Comparison of ENCODE assay signal across 16 cellular contexts in genomic region chr16:48539485-48540221, GRCh38.
A peak's percentile ranks its signal among the peaks of the same experiment; 100 is the strongest.
DNase-seq lines count a peak whose midpoint lies in the region; ATAC-seq and TF ChIP-seq lines count a peak whose summit lies in the region.
"Had no signal": no experiment of that assay in that cellular context is flagged by ENCODE, and none has a peak within 500 bp of the region (broad histone marks: within the 10 kb centered on the region; RNA-seq: fewer than 3 reads in every experiment).

No MANE protein-coding gene starts in this region.

- H3K9me3 ChIP-seq in cardiac muscle cell (ENCODE audit: low read depth), result no peaks in the 10 kb centered on the region
- no peaks in the 10 kb centered on the region for H3K9me3 ChIP-seq in naive thymus-derived CD4-positive, alpha-beta T cell (ENCODE audit: control insufficient read depth in 2 of 3, low read length in 3 of 3)
- H3K9me3 ChIP-seq in upper lobe of left lung, result no peaks in the 10 kb centered on the region
- no peaks in the 10 kb centered on the region for H3K9me3 ChIP-seq in stomach

- TF ChIP-seq EP300 in upper lobe of left lung (IDR thresholded peaks at IDR 0.05) (no peak), stomach (IDR thresholded peaks at IDR 0.05) (no peak)

- H3K9me3 Mint-ChIP-seq in activated T-helper 17 cell treated with anti-CD3 and anti-CD28 coated beads, Interleukin-2, amount 50 U/mL, for 72 hours, result no peaks in the 10 kb centered on the region
- no peaks in the 10 kb centered on the region for H3K9me3 Mint-ChIP-seq in naive thymus-derived CD4-positive, alpha-beta T cell
- H3K9me3 Mint-ChIP-seq: central memory CD8-positive, alpha-beta T cell; T-helper 1 cell treated with Interleukin-12 subunit alpha and Interleukin-12 subunit beta and Interleukin-4 antibody, amounts not matched to agents 30 μg/mL and 1 μg/mL, for 36 hours had no signal

- H3K27ac Mint-ChIP-seq in activated T-helper 17 cell treated with anti-CD3 and anti-CD28 coated beads, Interleukin-2, amount 50 U/mL, for 72 hours, result peak overlapping the region; percentile 76
- H3K27ac Mint-ChIP-seq in naive thymus-derived CD4-positive, alpha-beta T cell, result peak overlapping the region in 6 of 9 donors; percentile 24 to 84 (median 52)
- H3K27ac Mint-ChIP-seq: T-helper 1 cell treated with Interleukin-12 subunit alpha and Interleukin-12 subunit beta and Interleukin-4 antibody, amounts not matched to agents 30 μg/mL and 1 μg/mL, for 36 hours had no signal

- no peak for DNase-seq in cardiac muscle cell (ENCODE audit: low read depth in 1 of 2, low spot score in 1 of 2)
- DNase-seq in left ventricle myocardium superior, result no peak
- no peak for DNase-seq in naive thymus-derived CD4-positive, alpha-beta T cell
- DNase-seq in upper lobe of left lung, result peak in 1 of 2 donors; percentile 54
- DNase-seq in stomach, result no peak
- DNase-seq: activated CD8-positive, alpha-beta memory T cell treated with anti-CD3 and anti-CD28 coated beads, Interleukin-2, amount 50 U/mL, for 48 hours; hypothalamus; left cardiac atrium; posterior cingulate gyrus; stimulated activated CD4-positive, alpha-beta T cell treated with anti-CD3 and anti-CD28 coated beads, Interleukin-12 subunit alpha, Interleukin-12 subunit beta, amount 100 ng/mL, for 4 hours had no signal

- no peak for TF ChIP-seq CTCF in cardiac muscle cell (IDR thresholded peaks at IDR 0.05; ENCODE audit: low read depth, low read length)
- TF ChIP-seq CTCF in upper lobe of left lung (IDR thresholded peaks at IDR 0.05), result no peak
- no peak for TF ChIP-seq CTCF in stomach (IDR thresholded peaks at IDR 0.05)

- H3K4me3 ChIP-seq in cardiac muscle cell (no peak overlapping the region), upper lobe of left lung (no peak overlapping the region), stomach (no peak overlapping the region)
- H3K4me3 ChIP-seq in naive thymus-derived CD4-positive, alpha-beta T cell (ENCODE audit: low read length), result no peak overlapping the region

- peak overlapping the region; percentile 39 for H3K27ac ChIP-seq in cardiac muscle cell
- no peak overlapping the region for H3K27ac ChIP-seq in naive thymus-derived CD4-positive, alpha-beta T cell (ENCODE audit: low read depth, low read length)
- H3K27ac ChIP-seq in upper lobe of left lung, result peak overlapping the region; percentile 9 to 85 (median 81)
- peak overlapping the region in 2 of 5 donors; percentile 76 to 85 for H3K27ac ChIP-seq in stomach

- peaks cover 56% of the 10 kb centered on the region for H3K36me3 Mint-ChIP-seq in activated T-helper 17 cell treated with anti-CD3 and anti-CD28 coated beads, Interleukin-2, amount 50 U/mL, for 72 hours (ENCODE audit: low read depth)
- H3K36me3 Mint-ChIP-seq in naive thymus-derived CD4-positive, alpha-beta T cell, result peaks cover 3 to 13% (median 12%) of the 10 kb centered on the region in 5 donors

- POLR2A ChIA-PET in naive thymus-derived CD4-positive, alpha-beta T cell (lab: Charles Lee), result no interaction called here

- WGBS in upper lobe of left lung, 2 donors, result 88 to 91% methylated on average over 19 to 21 of the region's 21 CpGs
- WGBS in stomach, 5 donors, result 87 to 93% (median 92%) methylated on average over 17 to 21 of the region's 21 CpGs

- ATAC-seq in left ventricle myocardium superior, result no peak
- ATAC-seq in activated T-helper 17 cell treated with anti-CD3 and anti-CD28 coated beads, Interleukin-2, amount 50 U/mL, for 72 hours (replicated peaks), result no peak
- no peak for ATAC-seq in naive thymus-derived CD4-positive, alpha-beta T cell
- no peak for ATAC-seq in upper lobe of left lung (ENCODE audit: low FRiP score in 2 of 2)
- no peak for ATAC-seq in HG02798 (IDR thresholded peaks at IDR 0.05; ENCODE audit: poor library complexity, unreplicated experiment)
- no peak for ATAC-seq in GM18873 (IDR thresholded peaks at IDR 0.05; ENCODE audit: low FRiP score, unreplicated experiment)
- ATAC-seq: left cardiac atrium, Right ventricle myocardium inferior had no signal

- H3K27me3 Mint-ChIP-seq in activated T-helper 17 cell treated with anti-CD3 and anti-CD28 coated beads, Interleukin-2, amount 50 U/mL, for 72 hours, result no peaks in the 10 kb centered on the region
- no peaks in the 10 kb centered on the region for H3K27me3 Mint-ChIP-seq in naive thymus-derived CD4-positive, alpha-beta T cell
- H3K27me3 Mint-ChIP-seq: central memory CD8-positive, alpha-beta T cell had no signal

- CTCF ChIA-PET in naive thymus-derived CD4-positive, alpha-beta T cell (lab: Charles Lee), result interaction anchor here (1.7 to 3.2 kb wide), 2 partner anchors 84 kb away, joined by 7 to 12 read pairs; no protein-coding TSS in a partner anchor

- H3K27me3 ChIP-seq in cardiac muscle cell (no peaks in the 10 kb centered on the region), upper lobe of left lung (no peaks in the 10 kb centered on the region), stomach (no peaks in the 10 kb centered on the region)
- no peaks in the 10 kb centered on the region for H3K27me3 ChIP-seq in naive thymus-derived CD4-positive, alpha-beta T cell (ENCODE audit: control insufficient read depth in 2 of 2, insufficient read depth in 2 of 2, low read length in 2 of 2)

- no peak overlapping the region for H3K4me3 Mint-ChIP-seq in activated T-helper 17 cell treated with anti-CD3 and anti-CD28 coated beads, Interleukin-2, amount 50 U/mL, for 72 hours
- peak overlapping the region in 1 of 10 donors; percentile 7 for H3K4me3 Mint-ChIP-seq in naive thymus-derived CD4-positive, alpha-beta T cell
- H3K4me3 Mint-ChIP-seq: central memory CD8-positive, alpha-beta T cell; T-helper 1 cell treated with Interleukin-12 subunit alpha and Interleukin-12 subunit beta and Interleukin-4 antibody, amounts not matched to agents 30 μg/mL and 1 μg/mL, for 36 hours had no signal

- H3K36me3 ChIP-seq in cardiac muscle cell (peaks cover 4% of the 10 kb centered on the region), upper lobe of left lung (peaks cover 0 to 47% (median 35%) of the 10 kb centered on the region in 4 donors), stomach (peaks cover 6 to 57% (median 53%) of the 10 kb centered on the region in 4 donors)
- peaks cover 0 to 41% (median 7%) of the 10 kb centered on the region in 3 experiments for H3K36me3 ChIP-seq in naive thymus-derived CD4-positive, alpha-beta T cell (ENCODE audit: control insufficient read depth in 2 of 3, insufficient read depth in 3 of 3, low read length in 3 of 3)

- no peak for TF ChIP-seq POLR2A in upper lobe of left lung (IDR thresholded peaks at IDR 0.05)
- no peak for TF ChIP-seq POLR2A in stomach (IDR thresholded peaks at IDR 0.05)

- intact Hi-C loops in left ventricle myocardium superior (cut with micrococcal nuclease), result loop anchor here (10.0 kb wide), 1 partner anchor 175 kb away; no protein-coding TSS in a partner anchor
- intact Hi-C loops in naive thymus-derived CD4-positive, alpha-beta T cell (cut with micrococcal nuclease), result loop anchor here (1.0 to 2.0 kb wide), 2 partner anchors 83 to 84 kb away; no protein-coding TSS in a partner anchor
- intact Hi-C loops in stomach (cut with DNase I; ENCODE audit: low total_unique reads), result loop anchor here (5.0 to 10.0 kb wide), 2 partner anchors 85 to 187 kb away; no protein-coding TSS in a partner anchor

- peaks cover 3% of the 10 kb centered on the region for H3K4me1 ChIP-seq in cardiac muscle cell (ENCODE audit: low read depth)
- peaks cover 2 to 15% of the 10 kb centered on the region in 2 donors for H3K4me1 ChIP-seq in naive thymus-derived CD4-positive, alpha-beta T cell (ENCODE audit: control insufficient read depth in 2 of 2, insufficient read depth in 2 of 2, low read length in 2 of 2)
- peaks cover 45 to 61% (median 57%) of the 10 kb centered on the region in 4 donors for H3K4me1 ChIP-seq in upper lobe of left lung
- peaks cover 28 to 49% (median 37%) of the 10 kb centered on the region in 4 donors for H3K4me1 ChIP-seq in stomach

- peaks cover 12% of the 10 kb centered on the region for H3K4me1 Mint-ChIP-seq in activated T-helper 17 cell treated with anti-CD3 and anti-CD28 coated beads, Interleukin-2, amount 50 U/mL, for 72 hours
- peaks cover 12 to 25% (median 19%) of the 10 kb centered on the region in 7 donors for H3K4me1 Mint-ChIP-seq in naive thymus-derived CD4-positive, alpha-beta T cell
